1 cellular context compared by ENCODE assay signal in the genomic region with DNA sequence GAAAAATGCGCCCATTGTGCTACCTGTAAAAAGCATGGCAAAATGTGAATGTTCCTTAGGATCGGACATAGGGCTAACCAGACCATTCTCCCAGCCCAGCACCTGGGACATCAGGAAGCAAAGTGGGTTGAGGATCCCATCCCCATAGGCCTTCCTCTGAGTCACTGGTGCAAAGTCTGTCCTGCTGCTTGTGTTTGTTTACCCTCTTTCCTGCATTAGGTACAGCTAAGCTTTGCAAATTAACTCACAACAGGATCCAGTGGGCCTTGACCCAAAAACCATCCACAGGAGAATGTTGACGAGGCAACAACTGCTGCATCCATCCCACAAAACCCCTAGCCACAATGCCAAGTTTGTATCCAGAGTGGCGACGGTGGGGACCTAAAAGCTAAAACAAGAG.
TF ChIP-seq lines count a peak whose summit lies in the region.

No MANE protein-coding gene starts in this region.

TF ChIP-seq in HepG2, 621 proteins besides CTCF, POLR2A, EP300 and RAD21 (continued from another document):
- TF ChIP-seq TCF7L2 (IDR thresholded peaks at IDR 0.05; ENCODE audit: low read depth, low read length): no peak
- TF ChIP-seq, protein P1, sequence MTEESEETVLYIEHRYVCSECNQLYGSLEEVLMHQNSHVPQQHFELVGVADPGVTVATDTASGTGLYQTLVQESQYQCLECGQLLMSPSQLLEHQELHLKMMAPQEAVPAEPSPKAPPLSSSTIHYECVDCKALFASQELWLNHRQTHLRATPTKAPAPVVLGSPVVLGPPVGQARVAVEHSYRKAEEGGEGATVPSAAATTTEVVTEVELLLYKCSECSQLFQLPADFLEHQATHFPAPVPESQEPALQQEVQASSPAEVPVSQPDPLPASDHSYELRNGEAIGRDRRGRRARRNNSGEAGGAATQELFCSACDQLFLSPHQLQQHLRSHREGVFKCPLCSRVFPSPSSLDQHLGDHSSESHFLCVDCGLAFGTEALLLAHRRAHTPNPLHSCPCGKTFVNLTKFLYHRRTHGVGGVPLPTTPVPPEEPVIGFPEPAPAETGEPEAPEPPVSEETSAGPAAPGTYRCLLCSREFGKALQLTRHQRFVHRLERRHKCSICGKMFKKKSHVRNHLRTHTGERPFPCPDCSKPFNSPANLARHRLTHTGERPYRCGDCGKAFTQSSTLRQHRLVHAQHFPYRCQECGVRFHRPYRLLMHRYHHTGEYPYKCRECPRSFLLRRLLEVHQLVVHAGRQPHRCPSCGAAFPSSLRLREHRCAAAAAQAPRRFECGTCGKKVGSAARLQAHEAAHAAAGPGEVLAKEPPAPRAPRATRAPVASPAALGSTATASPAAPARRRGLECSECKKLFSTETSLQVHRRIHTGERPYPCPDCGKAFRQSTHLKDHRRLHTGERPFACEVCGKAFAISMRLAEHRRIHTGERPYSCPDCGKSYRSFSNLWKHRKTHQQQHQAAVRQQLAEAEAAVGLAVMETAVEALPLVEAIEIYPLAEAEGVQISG (CRISPR knock-in tag; IDR thresholded peaks at IDR 0.05): no peak
- no peak for TF ChIP-seq GATAD1 (CRISPR knock-in tag; IDR thresholded peaks at IDR 0.05)
- TF ChIP-seq JUN (CRISPR knock-in tag; IDR thresholded peaks at IDR 0.05): peak; percentile 55; the same call in 1 of the 2 replicates
- no peak for TF ChIP-seq MBD4 (IDR thresholded peaks at IDR 0.05; ENCODE audit: borderline replicate concordance, low read length)
- TF ChIP-seq FOSL2 (CRISPR knock-in tag; IDR thresholded peaks at IDR 0.05): peak; percentile 93
- TF ChIP-seq FOSL1 (CRISPR knock-in tag; IDR thresholded peaks at IDR 0.05; ENCODE audit: borderline replicate concordance): peak; percentile 45; the same call in 1 of the 2 replicates
- TF ChIP-seq HDAC2 (CRISPR knock-in tag; IDR thresholded peaks at IDR 0.05): no peak
- TF ChIP-seq WIZ (CRISPR knock-in tag; IDR thresholded peaks at IDR 0.05): 0 out of 2 replicates have a peak, but pooled peaks have one; percentile 36
- TF ChIP-seq MAFK (conservative IDR thresholded peaks at IDR 0.05 in 1 of 2, IDR thresholded peaks at IDR 0.05 in 1 of 2; ENCODE audit: low read length in 2 of 2): peak; percentile 28 to 37; a peak in 1 of 4 replicates
- TF ChIP-seq REXO4 (CRISPR knock-in tag; IDR thresholded peaks at IDR 0.05; ENCODE audit: borderline replicate concordance): no peak
- TF ChIP-seq ZNF670 (CRISPR knock-in tag; IDR thresholded peaks at IDR 0.05; ENCODE audit: borderline replicate concordance): peak; percentile 44; the same call in 1 of the 2 replicates
- TF ChIP-seq, protein P2, sequence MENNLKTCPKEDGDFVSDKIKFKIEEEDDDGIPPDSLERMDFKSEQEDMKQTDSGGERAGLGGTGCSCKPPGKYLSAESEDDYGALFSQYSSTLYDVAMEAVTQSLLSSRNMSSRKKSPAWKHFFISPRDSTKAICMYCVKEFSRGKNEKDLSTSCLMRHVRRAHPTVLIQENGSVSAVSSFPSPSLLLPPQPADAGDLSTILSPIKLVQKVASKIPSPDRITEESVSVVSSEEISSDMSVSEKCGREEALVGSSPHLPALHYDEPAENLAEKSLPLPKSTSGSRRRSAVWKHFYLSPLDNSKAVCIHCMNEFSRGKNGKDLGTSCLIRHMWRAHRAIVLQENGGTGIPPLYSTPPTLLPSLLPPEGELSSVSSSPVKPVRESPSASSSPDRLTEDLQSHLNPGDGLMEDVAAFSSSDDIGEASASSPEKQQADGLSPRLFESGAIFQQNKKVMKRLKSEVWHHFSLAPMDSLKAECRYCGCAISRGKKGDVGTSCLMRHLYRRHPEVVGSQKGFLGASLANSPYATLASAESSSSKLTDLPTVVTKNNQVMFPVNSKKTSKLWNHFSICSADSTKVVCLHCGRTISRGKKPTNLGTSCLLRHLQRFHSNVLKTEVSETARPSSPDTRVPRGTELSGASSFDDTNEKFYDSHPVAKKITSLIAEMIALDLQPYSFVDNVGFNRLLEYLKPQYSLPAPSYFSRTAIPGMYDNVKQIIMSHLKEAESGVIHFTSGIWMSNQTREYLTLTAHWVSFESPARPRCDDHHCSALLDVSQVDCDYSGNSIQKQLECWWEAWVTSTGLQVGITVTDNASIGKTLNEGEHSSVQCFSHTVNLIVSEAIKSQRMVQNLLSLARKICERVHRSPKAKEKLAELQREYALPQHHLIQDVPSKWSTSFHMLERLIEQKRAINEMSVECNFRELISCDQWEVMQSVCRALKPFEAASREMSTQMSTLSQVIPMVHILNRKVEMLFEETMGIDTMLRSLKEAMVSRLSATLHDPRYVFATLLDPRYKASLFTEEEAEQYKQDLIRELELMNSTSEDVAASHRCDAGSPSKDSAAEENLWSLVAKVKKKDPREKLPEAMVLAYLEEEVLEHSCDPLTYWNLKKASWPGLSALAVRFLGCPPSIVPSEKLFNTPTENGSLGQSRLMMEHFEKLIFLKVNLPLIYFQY (CRISPR knock-in tag; IDR thresholded peaks at IDR 0.05; ENCODE audit: borderline replicate concordance): peak; percentile 69; the same call in 1 of the 2 replicates
- no peak for TF ChIP-seq ZNF326 (CRISPR knock-in tag; IDR thresholded peaks at IDR 0.05; ENCODE audit: borderline replicate concordance)
- TF ChIP-seq SAP130 (CRISPR knock-in tag; IDR thresholded peaks at IDR 0.05; ENCODE audit: low read depth): 0 out of 2 replicates have a peak, but pooled peaks have one; percentile 21
- no peak for TF ChIP-seq ISL2 (CRISPR knock-in tag; IDR thresholded peaks at IDR 0.05)
- TF ChIP-seq ZNF180 (CRISPR knock-in tag; IDR thresholded peaks at IDR 0.05; ENCODE audit: borderline replicate concordance, low read depth): no peak
- TF ChIP-seq ZNF12 (CRISPR knock-in tag; IDR thresholded peaks at IDR 0.05): no peak
- no peak for TF ChIP-seq ZFAT (CRISPR knock-in tag; conservative IDR thresholded peaks at IDR 0.05)
- TF ChIP-seq HCFC1 (IDR thresholded peaks at IDR 0.05; ENCODE audit: low read depth, low read length): no peak
- TF ChIP-seq, protein P3, sequence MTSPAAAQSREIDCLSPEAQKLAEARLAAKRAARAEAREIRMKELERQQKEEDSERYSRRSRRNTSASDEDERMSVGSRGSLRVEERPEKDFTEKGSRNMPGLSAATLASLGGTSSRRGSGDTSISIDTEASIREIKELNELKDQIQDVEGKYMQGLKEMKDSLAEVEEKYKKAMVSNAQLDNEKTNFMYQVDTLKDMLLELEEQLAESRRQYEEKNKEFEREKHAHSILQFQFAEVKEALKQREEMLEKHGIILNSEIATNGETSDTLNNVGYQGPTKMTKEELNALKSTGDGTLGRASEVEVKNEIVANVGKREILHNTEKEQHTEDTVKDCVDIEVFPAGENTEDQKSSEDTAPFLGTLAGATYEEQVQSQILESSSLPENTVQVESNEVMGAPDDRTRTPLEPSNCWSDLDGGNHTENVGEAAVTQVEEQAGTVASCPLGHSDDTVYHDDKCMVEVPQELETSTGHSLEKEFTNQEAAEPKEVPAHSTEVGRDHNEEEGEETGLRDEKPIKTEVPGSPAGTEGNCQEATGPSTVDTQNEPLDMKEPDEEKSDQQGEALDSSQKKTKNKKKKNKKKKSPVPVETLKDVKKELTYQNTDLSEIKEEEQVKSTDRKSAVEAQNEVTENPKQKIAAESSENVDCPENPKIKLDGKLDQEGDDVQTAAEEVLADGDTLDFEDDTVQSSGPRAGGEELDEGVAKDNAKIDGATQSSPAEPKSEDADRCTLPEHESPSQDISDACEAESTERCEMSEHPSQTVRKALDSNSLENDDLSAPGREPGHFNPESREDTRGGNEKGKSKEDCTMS (CRISPR knock-in tag; conservative IDR thresholded peaks at IDR 0.05): no peak
- TF ChIP-seq, protein P4, sequence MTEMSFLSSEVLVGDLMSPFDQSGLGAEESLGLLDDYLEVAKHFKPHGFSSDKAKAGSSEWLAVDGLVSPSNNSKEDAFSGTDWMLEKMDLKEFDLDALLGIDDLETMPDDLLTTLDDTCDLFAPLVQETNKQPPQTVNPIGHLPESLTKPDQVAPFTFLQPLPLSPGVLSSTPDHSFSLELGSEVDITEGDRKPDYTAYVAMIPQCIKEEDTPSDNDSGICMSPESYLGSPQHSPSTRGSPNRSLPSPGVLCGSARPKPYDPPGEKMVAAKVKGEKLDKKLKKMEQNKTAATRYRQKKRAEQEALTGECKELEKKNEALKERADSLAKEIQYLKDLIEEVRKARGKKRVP (CRISPR knock-in tag; IDR thresholded peaks at IDR 0.05): no peak
- TF ChIP-seq, protein P5, sequence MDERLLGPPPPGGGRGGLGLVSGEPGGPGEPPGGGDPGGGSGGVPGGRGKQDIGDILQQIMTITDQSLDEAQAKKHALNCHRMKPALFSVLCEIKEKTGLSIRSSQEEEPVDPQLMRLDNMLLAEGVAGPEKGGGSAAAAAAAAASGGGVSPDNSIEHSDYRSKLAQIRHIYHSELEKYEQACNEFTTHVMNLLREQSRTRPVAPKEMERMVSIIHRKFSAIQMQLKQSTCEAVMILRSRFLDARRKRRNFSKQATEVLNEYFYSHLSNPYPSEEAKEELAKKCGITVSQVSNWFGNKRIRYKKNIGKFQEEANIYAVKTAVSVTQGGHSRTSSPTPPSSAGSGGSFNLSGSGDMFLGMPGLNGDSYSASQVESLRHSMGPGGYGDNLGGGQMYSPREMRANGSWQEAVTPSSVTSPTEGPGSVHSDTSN (CRISPR knock-in tag; IDR thresholded peaks at IDR 0.05): no peak
- peak; percentile 23 for TF ChIP-seq XRCC5 (optimal IDR thresholded peaks at IDR 0.05; ENCODE audit: low read length)
- no peak for TF ChIP-seq ZNF772 (CRISPR knock-in tag; IDR thresholded peaks at IDR 0.05)
- no peak for TF ChIP-seq HNRNPK (IDR thresholded peaks at IDR 0.05; ENCODE audit: low read depth, low read length, poor library complexity, severe bottlenecking)
- TF ChIP-seq, protein P6, sequence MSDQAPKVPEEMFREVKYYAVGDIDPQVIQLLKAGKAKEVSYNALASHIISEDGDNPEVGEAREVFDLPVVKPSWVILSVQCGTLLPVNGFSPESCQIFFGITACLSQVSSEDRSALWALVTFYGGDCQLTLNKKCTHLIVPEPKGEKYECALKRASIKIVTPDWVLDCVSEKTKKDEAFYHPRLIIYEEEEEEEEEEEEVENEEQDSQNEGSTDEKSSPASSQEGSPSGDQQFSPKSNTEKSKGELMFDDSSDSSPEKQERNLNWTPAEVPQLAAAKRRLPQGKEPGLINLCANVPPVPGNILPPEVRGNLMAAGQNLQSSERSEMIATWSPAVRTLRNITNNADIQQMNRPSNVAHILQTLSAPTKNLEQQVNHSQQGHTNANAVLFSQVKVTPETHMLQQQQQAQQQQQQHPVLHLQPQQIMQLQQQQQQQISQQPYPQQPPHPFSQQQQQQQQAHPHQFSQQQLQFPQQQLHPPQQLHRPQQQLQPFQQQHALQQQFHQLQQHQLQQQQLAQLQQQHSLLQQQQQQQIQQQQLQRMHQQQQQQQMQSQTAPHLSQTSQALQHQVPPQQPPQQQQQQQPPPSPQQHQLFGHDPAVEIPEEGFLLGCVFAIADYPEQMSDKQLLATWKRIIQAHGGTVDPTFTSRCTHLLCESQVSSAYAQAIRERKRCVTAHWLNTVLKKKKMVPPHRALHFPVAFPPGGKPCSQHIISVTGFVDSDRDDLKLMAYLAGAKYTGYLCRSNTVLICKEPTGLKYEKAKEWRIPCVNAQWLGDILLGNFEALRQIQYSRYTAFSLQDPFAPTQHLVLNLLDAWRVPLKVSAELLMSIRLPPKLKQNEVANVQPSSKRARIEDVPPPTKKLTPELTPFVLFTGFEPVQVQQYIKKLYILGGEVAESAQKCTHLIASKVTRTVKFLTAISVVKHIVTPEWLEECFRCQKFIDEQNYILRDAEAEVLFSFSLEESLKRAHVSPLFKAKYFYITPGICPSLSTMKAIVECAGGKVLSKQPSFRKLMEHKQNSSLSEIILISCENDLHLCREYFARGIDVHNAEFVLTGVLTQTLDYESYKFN (CRISPR knock-in tag; conservative IDR thresholded peaks at IDR 0.05): peak; percentile 54
- TF ChIP-seq, protein P7, sequence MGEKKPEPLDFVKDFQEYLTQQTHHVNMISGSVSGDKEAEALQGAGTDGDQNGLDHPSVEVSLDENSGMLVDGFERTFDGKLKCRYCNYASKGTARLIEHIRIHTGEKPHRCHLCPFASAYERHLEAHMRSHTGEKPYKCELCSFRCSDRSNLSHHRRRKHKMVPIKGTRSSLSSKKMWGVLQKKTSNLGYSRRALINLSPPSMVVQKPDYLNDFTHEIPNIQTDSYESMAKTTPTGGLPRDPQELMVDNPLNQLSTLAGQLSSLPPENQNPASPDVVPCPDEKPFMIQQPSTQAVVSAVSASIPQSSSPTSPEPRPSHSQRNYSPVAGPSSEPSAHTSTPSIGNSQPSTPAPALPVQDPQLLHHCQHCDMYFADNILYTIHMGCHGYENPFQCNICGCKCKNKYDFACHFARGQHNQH (CRISPR knock-in tag; IDR thresholded peaks at IDR 0.05): 0 out of 2 replicates have a peak, but pooled peaks have one; percentile 32
- no peak for TF ChIP-seq MEIS2 (CRISPR knock-in tag; IDR thresholded peaks at IDR 0.05)
- TF ChIP-seq, protein P8, sequence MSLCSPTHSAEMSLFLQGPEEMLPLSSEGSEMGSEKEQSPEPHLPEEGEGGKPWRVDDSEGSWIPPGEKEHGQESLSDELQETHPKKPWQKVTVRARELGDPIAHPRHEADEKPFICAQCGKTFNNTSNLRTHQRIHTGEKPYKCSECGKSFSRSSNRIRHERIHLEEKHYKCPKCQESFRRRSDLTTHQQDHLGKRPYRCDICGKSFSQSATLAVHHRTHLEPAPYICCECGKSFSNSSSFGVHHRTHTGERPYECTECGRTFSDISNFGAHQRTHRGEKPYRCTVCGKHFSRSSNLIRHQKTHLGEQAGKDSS (CRISPR knock-in tag; IDR thresholded peaks at IDR 0.05; ENCODE audit: borderline replicate concordance, low read depth): no peak
- TF ChIP-seq ZNF792 (CRISPR knock-in tag; IDR thresholded peaks at IDR 0.05): no peak
TF ChIP-seq in HepG2: peak in this region for 40.
